In the genomic region with DNA sequence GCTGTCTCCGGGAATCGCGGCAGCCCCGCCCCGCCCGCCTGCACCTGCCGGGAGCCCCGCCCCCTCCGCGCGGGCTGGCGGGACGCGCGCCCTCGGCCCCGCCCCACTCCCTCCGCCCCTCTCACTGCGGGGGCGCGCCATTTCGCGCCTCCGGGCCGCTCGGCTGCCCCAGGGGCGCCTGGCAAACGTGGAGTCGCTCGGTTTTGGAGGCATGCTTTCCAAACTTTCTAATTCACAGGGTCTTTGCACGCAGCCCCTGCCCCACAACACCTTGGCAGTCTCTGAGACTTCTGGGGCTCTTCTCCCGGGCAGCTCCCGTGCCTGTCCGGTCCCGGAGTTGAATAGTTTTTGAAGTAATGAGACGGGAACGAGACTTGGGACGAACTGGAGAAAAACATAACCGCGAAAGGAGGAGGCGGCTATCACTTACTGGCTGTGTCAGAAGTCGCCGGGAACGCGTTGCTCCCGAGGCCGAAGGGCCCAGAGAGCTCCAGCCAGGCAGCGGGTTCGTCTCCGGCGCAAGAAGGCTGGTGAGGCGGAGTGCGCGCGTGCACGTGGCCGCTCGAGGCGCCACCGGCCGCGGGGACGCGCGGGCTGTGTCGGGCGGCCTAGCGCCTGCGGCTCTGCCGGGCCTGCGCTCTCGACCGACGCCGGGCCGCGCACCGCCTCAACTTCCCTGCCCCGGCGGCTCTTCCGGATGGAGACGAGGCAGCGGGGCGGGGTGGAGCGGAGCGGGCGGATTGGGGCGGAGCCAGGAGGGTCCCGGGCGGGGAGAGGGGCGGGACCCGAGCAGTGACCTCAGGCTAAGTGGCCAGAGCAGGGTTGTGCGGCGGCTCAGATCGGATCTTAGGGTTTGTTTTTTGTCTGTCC, we compare ENCODE assay signal across 1 cellular context.
TF ChIP-seq lines count a peak whose summit lies in the region.

A gene (minus strand): TSS at position 699 of the 870 bp plus-strand sequence. CDS start 3,436 bp downstream, outside the sequence.

TF ChIP-seq in HepG2, 621 proteins besides CTCF, POLR2A, EP300 and RAD21 (continued from another document and continues in another):
- TF ChIP-seq, protein P1, sequence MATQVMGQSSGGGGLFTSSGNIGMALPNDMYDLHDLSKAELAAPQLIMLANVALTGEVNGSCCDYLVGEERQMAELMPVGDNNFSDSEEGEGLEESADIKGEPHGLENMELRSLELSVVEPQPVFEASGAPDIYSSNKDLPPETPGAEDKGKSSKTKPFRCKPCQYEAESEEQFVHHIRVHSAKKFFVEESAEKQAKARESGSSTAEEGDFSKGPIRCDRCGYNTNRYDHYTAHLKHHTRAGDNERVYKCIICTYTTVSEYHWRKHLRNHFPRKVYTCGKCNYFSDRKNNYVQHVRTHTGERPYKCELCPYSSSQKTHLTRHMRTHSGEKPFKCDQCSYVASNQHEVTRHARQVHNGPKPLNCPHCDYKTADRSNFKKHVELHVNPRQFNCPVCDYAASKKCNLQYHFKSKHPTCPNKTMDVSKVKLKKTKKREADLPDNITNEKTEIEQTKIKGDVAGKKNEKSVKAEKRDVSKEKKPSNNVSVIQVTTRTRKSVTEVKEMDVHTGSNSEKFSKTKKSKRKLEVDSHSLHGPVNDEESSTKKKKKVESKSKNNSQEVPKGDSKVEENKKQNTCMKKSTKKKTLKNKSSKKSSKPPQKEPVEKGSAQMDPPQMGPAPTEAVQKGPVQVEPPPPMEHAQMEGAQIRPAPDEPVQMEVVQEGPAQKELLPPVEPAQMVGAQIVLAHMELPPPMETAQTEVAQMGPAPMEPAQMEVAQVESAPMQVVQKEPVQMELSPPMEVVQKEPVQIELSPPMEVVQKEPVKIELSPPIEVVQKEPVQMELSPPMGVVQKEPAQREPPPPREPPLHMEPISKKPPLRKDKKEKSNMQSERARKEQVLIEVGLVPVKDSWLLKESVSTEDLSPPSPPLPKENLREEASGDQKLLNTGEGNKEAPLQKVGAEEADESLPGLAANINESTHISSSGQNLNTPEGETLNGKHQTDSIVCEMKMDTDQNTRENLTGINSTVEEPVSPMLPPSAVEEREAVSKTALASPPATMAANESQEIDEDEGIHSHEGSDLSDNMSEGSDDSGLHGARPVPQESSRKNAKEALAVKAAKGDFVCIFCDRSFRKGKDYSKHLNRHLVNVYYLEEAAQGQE (IDR thresholded peaks at IDR 0.05; ENCODE audit: borderline replicate concordance in 1 of 2, low read depth in 1 of 2, low read length in 2 of 2): peak in 1 of 2 experiments; percentile 3; a peak in 1 of 4 replicates
- no peak for TF ChIP-seq GTF2F1 (IDR thresholded peaks at IDR 0.05; ENCODE audit: low read length)
- no peak for TF ChIP-seq TEAD3 (CRISPR knock-in tag; optimal IDR thresholded peaks at IDR 0.05; ENCODE audit: borderline replicate concordance)
- TF ChIP-seq, protein P2, sequence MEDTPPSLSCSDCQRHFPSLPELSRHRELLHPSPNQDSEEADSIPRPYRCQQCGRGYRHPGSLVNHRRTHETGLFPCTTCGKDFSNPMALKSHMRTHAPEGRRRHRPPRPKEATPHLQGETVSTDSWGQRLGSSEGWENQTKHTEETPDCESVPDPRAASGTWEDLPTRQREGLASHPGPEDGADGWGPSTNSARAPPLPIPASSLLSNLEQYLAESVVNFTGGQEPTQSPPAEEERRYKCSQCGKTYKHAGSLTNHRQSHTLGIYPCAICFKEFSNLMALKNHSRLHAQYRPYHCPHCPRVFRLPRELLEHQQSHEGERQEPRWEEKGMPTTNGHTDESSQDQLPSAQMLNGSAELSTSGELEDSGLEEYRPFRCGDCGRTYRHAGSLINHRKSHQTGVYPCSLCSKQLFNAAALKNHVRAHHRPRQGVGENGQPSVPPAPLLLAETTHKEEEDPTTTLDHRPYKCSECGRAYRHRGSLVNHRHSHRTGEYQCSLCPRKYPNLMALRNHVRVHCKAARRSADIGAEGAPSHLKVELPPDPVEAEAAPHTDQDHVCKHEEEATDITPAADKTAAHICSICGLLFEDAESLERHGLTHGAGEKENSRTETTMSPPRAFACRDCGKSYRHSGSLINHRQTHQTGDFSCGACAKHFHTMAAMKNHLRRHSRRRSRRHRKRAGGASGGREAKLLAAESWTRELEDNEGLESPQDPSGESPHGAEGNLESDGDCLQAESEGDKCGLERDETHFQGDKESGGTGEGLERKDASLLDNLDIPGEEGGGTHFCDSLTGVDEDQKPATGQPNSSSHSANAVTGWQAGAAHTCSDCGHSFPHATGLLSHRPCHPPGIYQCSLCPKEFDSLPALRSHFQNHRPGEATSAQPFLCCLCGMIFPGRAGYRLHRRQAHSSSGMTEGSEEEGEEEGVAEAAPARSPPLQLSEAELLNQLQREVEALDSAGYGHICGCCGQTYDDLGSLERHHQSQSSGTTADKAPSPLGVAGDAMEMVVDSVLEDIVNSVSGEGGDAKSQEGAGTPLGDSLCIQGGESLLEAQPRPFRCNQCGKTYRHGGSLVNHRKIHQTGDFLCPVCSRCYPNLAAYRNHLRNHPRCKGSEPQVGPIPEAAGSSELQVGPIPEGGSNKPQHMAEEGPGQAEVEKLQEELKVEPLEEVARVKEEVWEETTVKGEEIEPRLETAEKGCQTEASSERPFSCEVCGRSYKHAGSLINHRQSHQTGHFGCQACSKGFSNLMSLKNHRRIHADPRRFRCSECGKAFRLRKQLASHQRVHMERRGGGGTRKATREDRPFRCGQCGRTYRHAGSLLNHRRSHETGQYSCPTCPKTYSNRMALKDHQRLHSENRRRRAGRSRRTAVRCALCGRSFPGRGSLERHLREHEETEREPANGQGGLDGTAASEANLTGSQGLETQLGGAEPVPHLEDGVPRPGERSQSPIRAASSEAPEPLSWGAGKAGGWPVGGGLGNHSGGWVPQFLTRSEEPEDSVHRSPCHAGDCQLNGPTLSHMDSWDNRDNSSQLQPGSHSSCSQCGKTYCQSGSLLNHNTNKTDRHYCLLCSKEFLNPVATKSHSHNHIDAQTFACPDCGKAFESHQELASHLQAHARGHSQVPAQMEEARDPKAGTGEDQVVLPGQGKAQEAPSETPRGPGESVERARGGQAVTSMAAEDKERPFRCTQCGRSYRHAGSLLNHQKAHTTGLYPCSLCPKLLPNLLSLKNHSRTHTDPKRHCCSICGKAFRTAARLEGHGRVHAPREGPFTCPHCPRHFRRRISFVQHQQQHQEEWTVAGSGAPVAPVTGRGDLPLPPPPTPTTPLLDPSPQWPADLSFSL (CRISPR knock-in tag; IDR thresholded peaks at IDR 0.05): 0 out of 2 replicates have a peak, but pooled peaks have one; percentile 19
- TF ChIP-seq, protein P3, sequence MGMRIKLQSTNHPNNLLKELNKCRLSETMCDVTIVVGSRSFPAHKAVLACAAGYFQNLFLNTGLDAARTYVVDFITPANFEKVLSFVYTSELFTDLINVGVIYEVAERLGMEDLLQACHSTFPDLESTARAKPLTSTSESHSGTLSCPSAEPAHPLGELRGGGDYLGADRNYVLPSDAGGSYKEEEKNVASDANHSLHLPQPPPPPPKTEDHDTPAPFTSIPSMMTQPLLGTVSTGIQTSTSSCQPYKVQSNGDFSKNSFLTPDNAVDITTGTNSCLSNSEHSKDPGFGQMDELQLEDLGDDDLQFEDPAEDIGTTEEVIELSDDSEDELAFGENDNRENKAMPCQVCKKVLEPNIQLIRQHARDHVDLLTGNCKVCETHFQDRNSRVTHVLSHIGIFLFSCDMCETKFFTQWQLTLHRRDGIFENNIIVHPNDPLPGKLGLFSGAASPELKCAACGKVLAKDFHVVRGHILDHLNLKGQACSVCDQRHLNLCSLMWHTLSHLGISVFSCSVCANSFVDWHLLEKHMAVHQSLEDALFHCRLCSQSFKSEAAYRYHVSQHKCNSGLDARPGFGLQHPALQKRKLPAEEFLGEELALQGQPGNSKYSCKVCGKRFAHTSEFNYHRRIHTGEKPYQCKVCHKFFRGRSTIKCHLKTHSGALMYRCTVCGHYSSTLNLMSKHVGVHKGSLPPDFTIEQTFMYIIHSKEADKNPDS (CRISPR knock-in tag; IDR thresholded peaks at IDR 0.05): peak; percentile 70; the same call in 1 of the 2 replicates
- TF ChIP-seq, protein P4, sequence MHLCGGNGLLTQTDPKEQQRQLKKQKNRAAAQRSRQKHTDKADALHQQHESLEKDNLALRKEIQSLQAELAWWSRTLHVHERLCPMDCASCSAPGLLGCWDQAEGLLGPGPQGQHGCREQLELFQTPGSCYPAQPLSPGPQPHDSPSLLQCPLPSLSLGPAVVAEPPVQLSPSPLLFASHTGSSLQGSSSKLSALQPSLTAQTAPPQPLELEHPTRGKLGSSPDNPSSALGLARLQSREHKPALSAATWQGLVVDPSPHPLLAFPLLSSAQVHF (CRISPR knock-in tag; IDR thresholded peaks at IDR 0.05): 0 out of 2 replicates have a peak, but pooled peaks have one; percentile 41
- peak; percentile 97 for TF ChIP-seq SALL2 (CRISPR knock-in tag; IDR thresholded peaks at IDR 0.05)
- no peak for TF ChIP-seq ATF7 (IDR thresholded peaks at IDR 0.05)
- TF ChIP-seq ATF7 (CRISPR knock-in tag; IDR thresholded peaks at IDR 0.05): peak; percentile 58; the same call in 1 of the 2 replicates
- 0 out of 2 replicates have a peak, but pooled peaks have one; percentile 70 for TF ChIP-seq REXO4 (CRISPR knock-in tag; IDR thresholded peaks at IDR 0.05; ENCODE audit: borderline replicate concordance)
- TF ChIP-seq, protein P5, sequence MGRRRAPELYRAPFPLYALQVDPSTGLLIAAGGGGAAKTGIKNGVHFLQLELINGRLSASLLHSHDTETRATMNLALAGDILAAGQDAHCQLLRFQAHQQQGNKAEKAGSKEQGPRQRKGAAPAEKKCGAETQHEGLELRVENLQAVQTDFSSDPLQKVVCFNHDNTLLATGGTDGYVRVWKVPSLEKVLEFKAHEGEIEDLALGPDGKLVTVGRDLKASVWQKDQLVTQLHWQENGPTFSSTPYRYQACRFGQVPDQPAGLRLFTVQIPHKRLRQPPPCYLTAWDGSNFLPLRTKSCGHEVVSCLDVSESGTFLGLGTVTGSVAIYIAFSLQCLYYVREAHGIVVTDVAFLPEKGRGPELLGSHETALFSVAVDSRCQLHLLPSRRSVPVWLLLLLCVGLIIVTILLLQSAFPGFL (CRISPR knock-in tag; IDR thresholded peaks at IDR 0.05): no peak
- TF ChIP-seq, protein P6, sequence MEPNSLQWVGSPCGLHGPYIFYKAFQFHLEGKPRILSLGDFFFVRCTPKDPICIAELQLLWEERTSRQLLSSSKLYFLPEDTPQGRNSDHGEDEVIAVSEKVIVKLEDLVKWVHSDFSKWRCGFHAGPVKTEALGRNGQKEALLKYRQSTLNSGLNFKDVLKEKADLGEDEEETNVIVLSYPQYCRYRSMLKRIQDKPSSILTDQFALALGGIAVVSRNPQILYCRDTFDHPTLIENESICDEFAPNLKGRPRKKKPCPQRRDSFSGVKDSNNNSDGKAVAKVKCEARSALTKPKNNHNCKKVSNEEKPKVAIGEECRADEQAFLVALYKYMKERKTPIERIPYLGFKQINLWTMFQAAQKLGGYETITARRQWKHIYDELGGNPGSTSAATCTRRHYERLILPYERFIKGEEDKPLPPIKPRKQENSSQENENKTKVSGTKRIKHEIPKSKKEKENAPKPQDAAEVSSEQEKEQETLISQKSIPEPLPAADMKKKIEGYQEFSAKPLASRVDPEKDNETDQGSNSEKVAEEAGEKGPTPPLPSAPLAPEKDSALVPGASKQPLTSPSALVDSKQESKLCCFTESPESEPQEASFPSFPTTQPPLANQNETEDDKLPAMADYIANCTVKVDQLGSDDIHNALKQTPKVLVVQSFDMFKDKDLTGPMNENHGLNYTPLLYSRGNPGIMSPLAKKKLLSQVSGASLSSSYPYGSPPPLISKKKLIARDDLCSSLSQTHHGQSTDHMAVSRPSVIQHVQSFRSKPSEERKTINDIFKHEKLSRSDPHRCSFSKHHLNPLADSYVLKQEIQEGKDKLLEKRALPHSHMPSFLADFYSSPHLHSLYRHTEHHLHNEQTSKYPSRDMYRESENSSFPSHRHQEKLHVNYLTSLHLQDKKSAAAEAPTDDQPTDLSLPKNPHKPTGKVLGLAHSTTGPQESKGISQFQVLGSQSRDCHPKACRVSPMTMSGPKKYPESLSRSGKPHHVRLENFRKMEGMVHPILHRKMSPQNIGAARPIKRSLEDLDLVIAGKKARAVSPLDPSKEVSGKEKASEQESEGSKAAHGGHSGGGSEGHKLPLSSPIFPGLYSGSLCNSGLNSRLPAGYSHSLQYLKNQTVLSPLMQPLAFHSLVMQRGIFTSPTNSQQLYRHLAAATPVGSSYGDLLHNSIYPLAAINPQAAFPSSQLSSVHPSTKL (CRISPR knock-in tag; IDR thresholded peaks at IDR 0.05): peak; percentile 61; the same call in 1 of the 2 replicates
- no peak for TF ChIP-seq MZF1 (CRISPR knock-in tag; IDR thresholded peaks at IDR 0.05; ENCODE audit: borderline replicate concordance)
- no peak for TF ChIP-seq ZNF234 (CRISPR knock-in tag; conservative IDR thresholded peaks at IDR 0.05)
- 0 out of 2 replicates have a peak, but pooled peaks have one; percentile 44 for TF ChIP-seq ZFP37 (CRISPR knock-in tag; IDR thresholded peaks at IDR 0.05; ENCODE audit: borderline replicate concordance)
- TF ChIP-seq ZNF75D (CRISPR knock-in tag; IDR thresholded peaks at IDR 0.05; ENCODE audit: borderline replicate concordance): no peak
- TF ChIP-seq, protein P7, sequence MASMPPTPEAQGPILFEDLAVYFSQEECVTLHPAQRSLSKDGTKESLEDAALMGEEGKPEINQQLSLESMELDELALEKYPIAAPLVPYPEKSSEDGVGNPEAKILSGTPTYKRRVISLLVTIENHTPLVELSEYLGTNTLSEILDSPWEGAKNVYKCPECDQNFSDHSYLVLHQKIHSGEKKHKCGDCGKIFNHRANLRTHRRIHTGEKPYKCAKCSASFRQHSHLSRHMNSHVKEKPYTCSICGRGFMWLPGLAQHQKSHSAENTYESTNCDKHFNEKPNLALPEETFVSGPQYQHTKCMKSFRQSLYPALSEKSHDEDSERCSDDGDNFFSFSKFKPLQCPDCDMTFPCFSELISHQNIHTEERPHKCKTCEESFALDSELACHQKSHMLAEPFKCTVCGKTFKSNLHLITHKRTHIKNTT (CRISPR knock-in tag; IDR thresholded peaks at IDR 0.05): no peak
- no peak for TF ChIP-seq ZNF44 (CRISPR knock-in tag; IDR thresholded peaks at IDR 0.05)
- no peak for TF ChIP-seq HNRNPK (IDR thresholded peaks at IDR 0.05; ENCODE audit: low read depth, low read length, poor library complexity, severe bottlenecking)
- TF ChIP-seq, protein P8, sequence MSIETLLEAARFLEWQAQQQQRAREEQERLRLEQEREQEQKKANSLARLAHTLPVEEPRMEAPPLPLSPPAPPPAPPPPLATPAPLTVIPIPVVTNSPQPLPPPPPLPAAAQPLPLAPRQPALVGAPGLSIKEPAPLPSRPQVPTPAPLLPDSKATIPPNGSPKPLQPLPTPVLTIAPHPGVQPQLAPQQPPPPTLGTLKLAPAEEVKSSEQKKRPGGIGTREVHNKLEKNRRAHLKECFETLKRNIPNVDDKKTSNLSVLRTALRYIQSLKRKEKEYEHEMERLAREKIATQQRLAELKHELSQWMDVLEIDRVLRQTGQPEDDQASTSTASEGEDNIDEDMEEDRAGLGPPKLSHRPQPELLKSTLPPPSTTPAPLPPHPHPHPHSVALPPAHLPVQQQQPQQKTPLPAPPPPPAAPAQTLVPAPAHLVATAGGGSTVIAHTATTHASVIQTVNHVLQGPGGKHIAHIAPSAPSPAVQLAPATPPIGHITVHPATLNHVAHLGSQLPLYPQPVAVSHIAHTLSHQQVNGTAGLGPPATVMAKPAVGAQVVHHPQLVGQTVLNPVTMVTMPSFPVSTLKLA (IDR thresholded peaks at IDR 0.05): no peak
- TF ChIP-seq ZNF713 (CRISPR knock-in tag; IDR thresholded peaks at IDR 0.05): no peak; the same call in 1 of the 2 replicates
- TF ChIP-seq PHF8 (CRISPR knock-in tag; IDR thresholded peaks at IDR 0.05): peak; percentile 94
- TF ChIP-seq ZNF180 (CRISPR knock-in tag; IDR thresholded peaks at IDR 0.05; ENCODE audit: borderline replicate concordance, low read depth): no peak
- TF ChIP-seq CHD2 (IDR thresholded peaks at IDR 0.05; ENCODE audit: low read depth, low read length): no peak
- TF ChIP-seq CHCHD3 (CRISPR knock-in tag; IDR thresholded peaks at IDR 0.05): no peak
- TF ChIP-seq, protein P9, sequence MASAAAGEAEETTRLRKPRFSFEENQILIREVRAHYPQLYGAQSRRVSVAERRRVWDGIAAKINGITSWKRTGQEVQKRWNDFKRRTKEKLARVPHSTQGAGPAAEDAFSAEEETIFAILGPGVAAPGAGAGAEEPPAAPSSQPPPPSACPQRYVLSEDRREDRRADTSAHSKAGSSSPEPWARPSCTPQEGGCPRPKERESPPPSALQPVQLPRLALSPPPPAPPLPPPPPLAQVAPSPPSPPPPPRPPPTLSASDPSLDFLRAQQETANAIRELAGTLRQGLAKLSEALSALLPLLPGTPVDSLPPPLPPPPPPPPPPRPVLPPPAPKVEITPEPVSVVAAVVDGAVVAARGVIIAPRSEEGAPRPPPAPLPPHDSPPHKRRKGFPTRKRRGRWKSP (CRISPR knock-in tag; IDR thresholded peaks at IDR 0.05): peak; percentile 98
